ENCODE assay signal across 1 cellular context in genomic region chr6:157928428-157928827, GRCh38.
TF ChIP-seq lines count a peak whose summit lies in the region.

No MANE protein-coding gene starts in this region.

TF ChIP-seq in H1, 55 proteins besides CTCF, POLR2A, EP300 and RAD21:
- TF ChIP-seq TBP (IDR thresholded peaks at IDR 0.05; ENCODE audit: low read depth, low read length): no peak
- TF ChIP-seq ASH2L (IDR thresholded peaks at IDR 0.05; ENCODE audit: low read length): no peak
- TF ChIP-seq MAFK (IDR thresholded peaks at IDR 0.05; ENCODE audit: low read depth, low read length): no peak
- TF ChIP-seq YY1 (IDR thresholded peaks at IDR 0.05; ENCODE audit: low read depth, low read length): no peak
- TF ChIP-seq MAX (IDR thresholded peaks at IDR 0.05): no peak
- no peak for TF ChIP-seq SAP30 (IDR thresholded peaks at IDR 0.05; ENCODE audit: insufficient read depth, insufficient replicate concordance, low read length)
- no peak for TF ChIP-seq USF2 (IDR thresholded peaks at IDR 0.05; ENCODE audit: low read length)
- TF ChIP-seq, protein P1, sequence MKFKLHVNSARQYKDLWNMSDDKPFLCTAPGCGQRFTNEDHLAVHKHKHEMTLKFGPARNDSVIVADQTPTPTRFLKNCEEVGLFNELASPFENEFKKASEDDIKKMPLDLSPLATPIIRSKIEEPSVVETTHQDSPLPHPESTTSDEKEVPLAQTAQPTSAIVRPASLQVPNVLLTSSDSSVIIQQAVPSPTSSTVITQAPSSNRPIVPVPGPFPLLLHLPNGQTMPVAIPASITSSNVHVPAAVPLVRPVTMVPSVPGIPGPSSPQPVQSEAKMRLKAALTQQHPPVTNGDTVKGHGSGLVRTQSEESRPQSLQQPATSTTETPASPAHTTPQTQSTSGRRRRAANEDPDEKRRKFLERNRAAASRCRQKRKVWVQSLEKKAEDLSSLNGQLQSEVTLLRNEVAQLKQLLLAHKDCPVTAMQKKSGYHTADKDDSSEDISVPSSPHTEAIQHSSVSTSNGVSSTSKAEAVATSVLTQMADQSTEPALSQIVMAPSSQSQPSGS (IDR thresholded peaks at IDR 0.05; ENCODE audit: low read length): no peak
- TF ChIP-seq RNF2 (IDR thresholded peaks at IDR 0.05; ENCODE audit: borderline replicate concordance, low read depth, low read length, missing control alignments, poor library complexity, severe bottlenecking): no peak
- no peak for TF ChIP-seq RXRA (IDR thresholded peaks at IDR 0.05; ENCODE audit: insufficient read depth, low read depth, low read length)
- no peak for TF ChIP-seq BCL11A (IDR thresholded peaks at IDR 0.05; ENCODE audit: low read depth in 2 of 2, low read length in 2 of 2)
- TF ChIP-seq SP4 (IDR thresholded peaks at IDR 0.05; ENCODE audit: low read length): no peak
- no peak for TF ChIP-seq NANOG (IDR thresholded peaks at IDR 0.05; ENCODE audit: insufficient read depth, low read depth, low read length, poor library complexity, severe bottlenecking)
- no peak for TF ChIP-seq GABPA (IDR thresholded peaks at IDR 0.05; ENCODE audit: borderline replicate concordance, insufficient read depth, low read length)
- no peak for TF ChIP-seq SIRT6 (IDR thresholded peaks at IDR 0.05; ENCODE audit: low read length)
TF ChIP-seq in H1: peak in this region for 0.
